ENCODE assay signal across 8 cellular contexts in genomic region chr3:168047190-168047795, GRCh38.
DNase-seq lines count a peak whose midpoint lies in the region; ATAC-seq and TF ChIP-seq lines count a peak whose summit lies in the region.

No MANE protein-coding gene starts in this region.

- H3K9me3 ChIP-seq in iPS DF 6.9 (ENCODE audit: control insufficient read depth, insufficient read depth, low read length): no peaks in the 10 kb centered on the region

- in situ Hi-C loops in astrocyte of the spinal cord (cut with HindIII; ENCODE audit: low sequenced_read_pairs): no loop called here

- peak; percentile 76 for DNase-seq in GF-D8 (lab: John Stamatoyannopoulos, UW)
- peak; percentile 40 for DNase-seq in HPDE6-E6E7 (ENCODE audit: extremely low spot score)
- DNase-seq in NCI-H748 (lab: John Stamatoyannopoulos, UW; ENCODE audit: unreplicated experiment): peak; percentile 70
- peak; percentile 89 for DNase-seq in astrocyte of the spinal cord (ENCODE audit: low read depth, low spot score)
- peak; percentile 25 for DNase-seq in iPS DF 6.9 (ENCODE audit: low read depth, low spot score)
- no peak for DNase-seq in activated CD4-positive, alpha-beta T cell treated with anti-CD3 and anti-CD28 coated beads for 48 hours

- WGBS in iPS DF 6.9 (ENCODE audit: insufficient coverage, insufficient read length): no CpG with 5 or more reads among the region's 1 CpG

- peaks cover 17% of the 10 kb centered on the region for H3K4me1 Mint-ChIP-seq in stimulated activated memory B cell treated with anti-CD40 and anti-IgM and Interleukin-4, amounts not matched to agents 10 μg/mL and 1 μg/mL and 100 μg/mL, for 72 hours

- H3K9me3 Mint-ChIP-seq in stimulated activated memory B cell treated with anti-CD40 and anti-IgM and Interleukin-4, amounts not matched to agents 10 μg/mL and 1 μg/mL and 100 μg/mL, for 72 hours: no peaks in the 10 kb centered on the region

- H3K4me3 ChIP-seq in astrocyte of the spinal cord (ENCODE audit: low read depth, low read length): no peak overlapping the region
- H3K4me3 ChIP-seq in iPS DF 6.9 (ENCODE audit: low read length): no peak overlapping the region

- ATAC-seq in GM21529 (IDR thresholded peaks at IDR 0.05; ENCODE audit: unreplicated experiment): peak; percentile 60
- ATAC-seq in stimulated activated memory B cell treated with anti-CD40 and anti-IgM and Interleukin-4, amounts not matched to agents 10 μg/mL and 1 μg/mL and 100 μg/mL, for 72 hours: peak; percentile 65

- peaks cover 2% of the 10 kb centered on the region; the same call in 1 of the 2 replicates for H3K4me1 ChIP-seq in iPS DF 6.9 (ENCODE audit: control insufficient read depth, insufficient read depth, low read length)

- TF ChIP-seq CTCF in astrocyte of the spinal cord (IDR thresholded peaks at IDR 0.05; ENCODE audit: low read depth, low read length): peak; percentile 64

- H3K36me3 Mint-ChIP-seq in stimulated activated memory B cell treated with anti-CD40 and anti-IgM and Interleukin-4, amounts not matched to agents 10 μg/mL and 1 μg/mL and 100 μg/mL, for 72 hours: peaks cover 13% of the 10 kb centered on the region

- no peak overlapping the region for H3K4me3 Mint-ChIP-seq in stimulated activated memory B cell treated with anti-CD40 and anti-IgM and Interleukin-4, amounts not matched to agents 10 μg/mL and 1 μg/mL and 100 μg/mL, for 72 hours

- no peaks in the 10 kb centered on the region for H3K27me3 ChIP-seq in iPS DF 6.9 (ENCODE audit: control insufficient read depth, insufficient read depth, low read length)

- no peaks in the 10 kb centered on the region for H3K27me3 Mint-ChIP-seq in stimulated activated memory B cell treated with anti-CD40 and anti-IgM and Interleukin-4, amounts not matched to agents 10 μg/mL and 1 μg/mL and 100 μg/mL, for 72 hours

- no peak overlapping the region for H3K27ac Mint-ChIP-seq in stimulated activated memory B cell treated with anti-CD40 and anti-IgM and Interleukin-4, amounts not matched to agents 10 μg/mL and 1 μg/mL and 100 μg/mL, for 72 hours

- H3K36me3 ChIP-seq in iPS DF 6.9 (ENCODE audit: control insufficient read depth, insufficient read depth, low read length): no peaks in the 10 kb centered on the region

- no peak overlapping the region for H3K27ac ChIP-seq in iPS DF 6.9 (ENCODE audit: low read length)
